In the genomic region with DNA sequence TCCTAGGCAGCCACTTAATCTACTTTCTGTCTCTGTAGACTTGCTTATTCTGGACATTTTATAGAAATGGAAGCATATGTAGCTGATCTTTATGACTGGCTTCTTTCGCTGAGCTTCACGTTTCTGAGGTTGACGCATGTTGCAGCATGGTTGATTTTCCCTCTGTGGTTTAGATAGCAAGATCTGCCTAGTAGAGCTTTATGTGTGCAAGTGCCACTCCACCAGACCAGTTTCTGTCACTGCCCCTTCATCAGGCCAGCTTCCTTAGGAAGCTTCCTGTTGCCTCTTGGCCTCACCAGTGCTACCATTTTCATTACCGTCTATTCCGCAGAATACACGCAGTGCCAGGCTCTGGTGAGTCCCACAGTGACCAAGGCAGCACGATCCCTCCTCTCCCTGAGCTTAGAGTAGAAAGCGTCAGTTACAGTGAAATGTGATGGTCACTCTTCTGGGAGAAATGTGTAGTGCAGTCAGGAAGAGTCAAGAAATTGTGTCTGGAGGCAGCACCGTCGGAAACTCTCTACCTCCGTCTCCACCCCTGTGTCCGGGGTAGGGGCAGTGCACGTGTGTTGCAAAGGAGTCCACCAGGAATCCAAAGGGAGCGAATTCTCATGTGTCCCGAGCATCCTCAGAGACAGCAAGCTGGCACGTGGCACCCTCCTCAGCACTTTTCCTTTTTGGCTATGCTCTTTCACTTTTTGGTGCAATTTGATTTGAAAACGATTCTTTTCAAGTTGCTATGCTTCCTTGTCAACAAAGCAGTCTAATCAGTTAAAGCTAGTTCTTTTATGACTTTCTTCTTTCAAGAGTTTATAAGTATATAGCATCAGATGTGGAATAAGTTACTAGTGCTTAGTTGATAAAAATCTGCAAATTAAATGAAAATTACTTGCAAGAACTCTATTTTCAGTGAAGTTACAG, we compare ENCODE assay signal across 1 cellular context.
TF ChIP-seq lines count a peak whose summit lies in the region.

No MANE protein-coding gene starts in this region.

TF ChIP-seq in GM12878, 131 proteins besides CTCF, POLR2A, EP300 and RAD21 (continued from another document):
- TF ChIP-seq, protein P1, sequence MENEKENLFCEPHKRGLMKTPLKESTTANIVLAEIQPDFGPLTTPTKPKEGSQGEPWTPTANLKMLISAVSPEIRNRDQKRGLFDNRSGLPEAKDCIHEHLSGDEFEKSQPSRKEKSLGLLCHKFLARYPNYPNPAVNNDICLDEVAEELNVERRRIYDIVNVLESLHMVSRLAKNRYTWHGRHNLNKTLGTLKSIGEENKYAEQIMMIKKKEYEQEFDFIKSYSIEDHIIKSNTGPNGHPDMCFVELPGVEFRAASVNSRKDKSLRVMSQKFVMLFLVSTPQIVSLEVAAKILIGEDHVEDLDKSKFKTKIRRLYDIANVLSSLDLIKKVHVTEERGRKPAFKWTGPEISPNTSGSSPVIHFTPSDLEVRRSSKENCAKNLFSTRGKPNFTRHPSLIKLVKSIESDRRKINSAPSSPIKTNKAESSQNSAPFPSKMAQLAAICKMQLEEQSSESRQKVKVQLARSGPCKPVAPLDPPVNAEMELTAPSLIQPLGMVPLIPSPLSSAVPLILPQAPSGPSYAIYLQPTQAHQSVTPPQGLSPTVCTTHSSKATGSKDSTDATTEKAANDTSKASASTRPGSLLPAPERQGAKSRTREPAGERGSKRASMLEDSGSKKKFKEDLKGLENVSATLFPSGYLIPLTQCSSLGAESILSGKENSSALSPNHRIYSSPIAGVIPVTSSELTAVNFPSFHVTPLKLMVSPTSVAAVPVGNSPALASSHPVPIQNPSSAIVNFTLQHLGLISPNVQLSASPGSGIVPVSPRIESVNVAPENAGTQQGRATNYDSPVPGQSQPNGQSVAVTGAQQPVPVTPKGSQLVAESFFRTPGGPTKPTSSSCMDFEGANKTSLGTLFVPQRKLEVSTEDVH (IDR thresholded peaks at IDR 0.05; ENCODE audit: low read depth, partially characterized antibody), result no peak
- TF ChIP-seq, protein P2, sequence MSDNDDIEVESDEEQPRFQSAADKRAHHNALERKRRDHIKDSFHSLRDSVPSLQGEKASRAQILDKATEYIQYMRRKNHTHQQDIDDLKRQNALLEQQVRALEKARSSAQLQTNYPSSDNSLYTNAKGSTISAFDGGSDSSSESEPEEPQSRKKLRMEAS (IDR thresholded peaks at IDR 0.05; ENCODE audit: low read depth, low read length), result no peak
- TF ChIP-seq, protein P3, sequence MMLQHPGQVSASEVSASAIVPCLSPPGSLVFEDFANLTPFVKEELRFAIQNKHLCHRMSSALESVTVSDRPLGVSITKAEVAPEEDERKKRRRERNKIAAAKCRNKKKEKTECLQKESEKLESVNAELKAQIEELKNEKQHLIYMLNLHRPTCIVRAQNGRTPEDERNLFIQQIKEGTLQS (IDR thresholded peaks at IDR 0.05; ENCODE audit: borderline replicate concordance, extremely low read depth, low read depth, low read length), result no peak
- TF ChIP-seq BHLHE40 (IDR thresholded peaks at IDR 0.05; ENCODE audit: borderline replicate concordance in 1 of 2, low read depth in 2 of 2, low read length in 1 of 2) (no peak), FOXM1 (IDR thresholded peaks at IDR 0.05; ENCODE audit: low read depth, low read length) (no peak), PML (IDR thresholded peaks at IDR 0.05; ENCODE audit: low read length) (no peak), ZNF274 (IDR thresholded peaks at IDR 0.05; ENCODE audit: insufficient read depth, insufficient read length) (no peak), SIX5 (IDR thresholded peaks at IDR 0.05; ENCODE audit: low read depth, low read length, severe bottlenecking) (no peak), TAF1 (IDR thresholded peaks at IDR 0.05; ENCODE audit: borderline replicate concordance, low read depth, low read length) (no peak), MXI1 (IDR thresholded peaks at IDR 0.05; ENCODE audit: low read depth, low read length) (no peak), ATF7 (IDR thresholded peaks at IDR 0.05; ENCODE audit: low read depth) (no peak), BCL11A (IDR thresholded peaks at IDR 0.05; ENCODE audit: low read depth, low read length) (no peak), IRF4 (IDR thresholded peaks at IDR 0.05; ENCODE audit: low read depth, low read length) (no peak), NFXL1 (IDR thresholded peaks at IDR 0.05; ENCODE audit: borderline replicate concordance) (no peak), EZH2 (IDR thresholded peaks at IDR 0.05; ENCODE audit: borderline replicate concordance, control insufficient read depth, low read depth, low read length) (no peak), RCOR1 (conservative IDR thresholded peaks at IDR 0.05; ENCODE audit: low read depth, low read length) (no peak), HDGF (IDR thresholded peaks at IDR 0.05) (no peak), WRNIP1 (IDR thresholded peaks at IDR 0.05; ENCODE audit: borderline replicate concordance, low read depth, low read length) (no peak), JUND (IDR thresholded peaks at IDR 0.05; ENCODE audit: low read depth, low read length) (no peak), EED (IDR thresholded peaks at IDR 0.05; ENCODE audit: low read depth) (peak; percentile 47), JUNB (IDR thresholded peaks at IDR 0.05) (0 out of 2 replicates have a peak, but pooled peaks have one; percentile 9), E2F4 (IDR thresholded peaks at IDR 0.05; ENCODE audit: low read depth, low read length) (no peak), HCFC1 (IDR thresholded peaks at IDR 0.05; ENCODE audit: low read length) (no peak), ZBTB11 (CRISPR knock-in tag; IDR thresholded peaks at IDR 0.05) (no peak)
TF ChIP-seq in GM12878: peak in this region for 7.
